ENCODE assay signal across 25 cellular contexts in genomic region chr5:37983463-37983862, GRCh38.
"Had no signal": no experiment of that assay in that cellular context is flagged by ENCODE, and none has a peak within 500 bp of the region (broad histone marks: within the 10 kb centered on the region; RNA-seq: fewer than 3 reads in every experiment).

No MANE protein-coding gene starts in this region.

- ATAC-seq: natural killer cell; sciatic nerve; stimulated activated naive B cell treated with anti-CD40 and anti-IgM and Interleukin-4, amounts not matched to agents 10 μg/mL and 1 μg/mL and 100 μg/mL, for 72 hours; stimulated activated naive CD8-positive, alpha-beta T cell treated with anti-CD3 and anti-CD28 coated beads, Interleukin-15, Interleukin-2, amounts not matched to agents 100 U/mL and 50 U/mL, for 24 hours had no signal

- H3K9me3 ChIP-seq: neutrophil, ovary, right atrium auricular region, testis, thyroid gland, transverse colon, upper lobe of left lung had no signal

- H3K27ac ChIP-seq: hepatocyte, lower lobe of right lung, neural progenitor cell, neutrophil, ovary, spleen, stomach, testis, thyroid gland, transverse colon, upper lobe of left lung had no signal

- H3K36me3 ChIP-seq: heart right ventricle, lower lobe of right lung, neural progenitor cell, neutrophil, ovary, right atrium auricular region, spleen, stomach, thyroid gland, transverse colon, upper lobe of left lung had no signal

- DNase-seq: heart right ventricle; islet precursor cell; lower lobe of right lung; mammary epithelial cell; mesenchymal stem cell; naive B cell; natural killer cell; nephron progenitor cell; occipital lobe; ovary; small intestine; spleen; stimulated activated CD4-positive, alpha-beta T cell treated with anti-CD3 and anti-CD28 coated beads, Interleukin-2, amount 100 ng/mL, for 48 hours; stimulated activated naive B cell treated with anti-CD40 and anti-IgM and Interleukin-4, amounts not matched to agents 10 μg/mL and 1 μg/mL and 100 μg/mL, for 72 hours; stimulated activated naive CD8-positive, alpha-beta T cell treated with anti-CD3 and anti-CD28 coated beads, Interleukin-15, Interleukin-2, amounts not matched to agents 100 U/mL and 50 U/mL, for 24 hours; stomach; testis; thyroid gland; transverse colon; upper lobe of left lung had no signal

- H3K27me3 ChIP-seq: heart right ventricle, hepatocyte, neural progenitor cell, neutrophil, ovary, right atrium auricular region, stomach, testis, thyroid gland, transverse colon, upper lobe of left lung had no signal

- H3K4me3 ChIP-seq: heart right ventricle, hepatocyte, lower lobe of right lung, neural progenitor cell, ovary, right atrium auricular region, spleen, stomach, testis, thyroid gland, transverse colon, upper lobe of left lung had no signal

- FAIRE-seq: small intestine had no signal

- H3K4me1 ChIP-seq: lower lobe of right lung, neural progenitor cell, right atrium auricular region, spleen, testis, thyroid gland, upper lobe of left lung had no signal
